Comparison of ENCODE assay signal across 7 cellular contexts in genomic region chr19:17334414-17335409, GRCh38.
DNase-seq lines count a peak whose midpoint lies in the region; ATAC-seq, FAIRE-seq and TF ChIP-seq lines count a peak whose summit lies in the region.

Gene ANO8 (minus strand): TSS chr19:17334855. CDS start chr19:17334670, 185 bp downstream.

- DNase-seq in GM18507 (ENCODE audit: extremely low spot score, insufficient read length, low read depth) (peak; percentile 79), NCI-H526 treated with DMSO at 0.1 percent for 48 hours (lab: John Stamatoyannopoulos, UW) (peak; percentile 79), coronary artery (ENCODE audit: low spot score) (peak; percentile 94), left kidney (ENCODE audit: low read depth, low spot score) (peak; percentile 99)
- DNase-seq in activated CD4-positive, alpha-beta T cell treated with anti-CD3 and anti-CD28 coated beads for 48 hours = peak; percentile 99
- DNase-seq in stimulated activated CD4-positive, alpha-beta T cell treated with anti-CD3 and anti-CD28 coated beads, Interleukin-1b, Interleukin-23, amount 100 ng/mL, for 4 hours (ENCODE audit: low read depth in 2 of 2) = peak; percentile 96

- peak; percentile 96 for FAIRE-seq in GM18507 (lab: Jason Lieb, UNC)

- H3K27ac ChIP-seq in coronary artery = peak within 1 kb of the TSS; percentile 21 to 77

- peak; percentile 45 for ATAC-seq in HG03439 (IDR thresholded peaks at IDR 0.05; ENCODE audit: unreplicated experiment)

- no peak for TF ChIP-seq CTCF in coronary artery (IDR thresholded peaks at IDR 0.05)

- H3K4me3 ChIP-seq in coronary artery = peak within 1 kb of the TSS; percentile 85

Comparison
In these comparisons a context has a peak if more than half of its experiments do, and no peak if none do; other contexts are left out.
1. Peak in every context shown above with its lines: DNase-seq, ATAC-seq, H3K4me3 ChIP-seq and H3K27ac ChIP-seq.